ENCODE assay signal across 30 cellular contexts in genomic region chr6:151461673-151462072, GRCh38. TPM values are rescaled to one million over a fixed set of nuclear protein-coding genes. Genes with fewer than 3 reads are reported as not detected.
"Had no signal": no experiment of that assay in that cellular context is flagged by ENCODE, and none has a peak within 500 bp of the region (broad histone marks: within the 10 kb centered on the region; RNA-seq: fewer than 3 reads in every experiment).

No MANE protein-coding gene starts in this region.

- H3K27me3 Mint-ChIP-seq: activated CD4-positive, alpha-beta T cell treated with anti-CD3 and anti-CD28 coated beads, Interleukin-2, amount 10 ng/mL, durations not matched to agents 7 days and 5 days; activated CD8-positive, alpha-beta T cell treated with anti-CD3 and anti-CD28 coated beads for 36 hours; activated naive CD8-positive, alpha-beta T cell; activated T-helper 17 cell treated with anti-CD3 and anti-CD28 coated beads, Interleukin-2, amount 50 U/mL, for 72 hours; central memory CD8-positive, alpha-beta T cell; dendritic cell treated with granulocyte-macrophage colony-stimulating factor and Interleukin-4, amounts not matched to agents 40 ng/mL and 50 ng/mL, for 4 days had no signal

- H3K4me1 ChIP-seq: foreskin keratinocyte, gastrocnemius medialis had no signal

- H3K27ac ChIP-seq: brain microvascular endothelial cell, coronary artery, dorsolateral prefrontal cortex, foreskin keratinocyte, gastrocnemius medialis, VCaP had no signal

- H3K4me3 Mint-ChIP-seq: activated CD4-positive, alpha-beta T cell treated with anti-CD3 and anti-CD28 coated beads, Interleukin-2, amount 10 ng/mL, durations not matched to agents 7 days and 5 days; activated CD8-positive, alpha-beta T cell treated with anti-CD3 and anti-CD28 coated beads for 36 hours; activated naive CD8-positive, alpha-beta T cell; activated T-cell treated with anti-CD3 and anti-CD28 coated beads, Interleukin-2, amount 50 U/mL, for 4 hours; activated T-helper 17 cell treated with anti-CD3 and anti-CD28 coated beads, Interleukin-2, amount 50 U/mL, for 72 hours; central memory CD8-positive, alpha-beta T cell; dendritic cell treated with granulocyte-macrophage colony-stimulating factor and Interleukin-4, amounts not matched to agents 40 ng/mL and 50 ng/mL, for 4 days; endodermal cell; WTC11 had no signal

- H3K9me3 Mint-ChIP-seq: activated CD4-positive, alpha-beta T cell treated with anti-CD3 and anti-CD28 coated beads, Interleukin-2, amount 10 ng/mL, durations not matched to agents 7 days and 5 days; activated CD8-positive, alpha-beta T cell treated with anti-CD3 and anti-CD28 coated beads for 36 hours; activated T-cell treated with anti-CD3 and anti-CD28 coated beads, Interleukin-2, amount 50 U/mL, for 4 hours; activated T-helper 17 cell treated with anti-CD3 and anti-CD28 coated beads, Interleukin-2, amount 50 U/mL, for 72 hours; central memory CD8-positive, alpha-beta T cell; dendritic cell treated with granulocyte-macrophage colony-stimulating factor and Interleukin-4, amounts not matched to agents 40 ng/mL and 50 ng/mL, for 4 days; endodermal cell; WTC11 had no signal

- DNase-seq: activated CD4-positive, alpha-beta T cell treated with anti-CD3 and anti-CD28 coated beads for 1 hour; activated CD4-positive, alpha-beta T cell treated with anti-CD3 and anti-CD28 coated beads for 4 hours; activated CD4-positive, alpha-beta T cell treated with anti-CD3 and anti-CD28 coated beads, Interleukin-2, amount 10 ng/mL, durations not matched to agents 7 days and 5 days; activated CD4-positive, alpha-beta T cell treated with anti-CD3 and anti-CD28 coated beads, Interleukin-2, amount 50 U/mL, for 4 hours; activated CD8-positive, alpha-beta memory T cell treated with anti-CD3 and anti-CD28 coated beads for 24 hours; activated CD8-positive, alpha-beta T cell treated with anti-CD3 and anti-CD28 coated beads for 36 hours; activated effector memory CD4-positive, alpha-beta T cell treated with Interleukin-2 at 50 U/mL for 16 hours; activated gamma-delta T cell treated with Interleukin-2 at 50 U/mL for 16 hours; activated naive CD4-positive, alpha-beta T cell treated with anti-CD3 and anti-CD28 coated beads, Interleukin-2, amount 50 U/mL, for 16 hours; activated naive CD4-positive, alpha-beta T cell treated with Interleukin-2 at 50 U/mL for 16 hours; activated T-cell treated with anti-CD3 and anti-CD28 coated beads, Interleukin-2, amount 50 U/mL, for 4 hours; amniotic stem cell; anterior cingulate cortex; brain microvascular endothelial cell; dorsolateral prefrontal cortex; effector memory CD4-positive, alpha-beta T cell; endodermal cell; foreskin keratinocyte; gastrocnemius medialis; glutamatergic neuron; T-helper 1 cell; T-helper 2 cell had no signal

- H3K27me3 ChIP-seq: brain microvascular endothelial cell, dorsolateral prefrontal cortex, foreskin keratinocyte, gastrocnemius medialis had no signal

- H3K4me3 ChIP-seq: coronary artery, dorsolateral prefrontal cortex, gastrocnemius medialis had no signal

- H3K4me1 Mint-ChIP-seq: activated T-helper 17 cell treated with anti-CD3 and anti-CD28 coated beads, Interleukin-2, amount 50 U/mL, for 72 hours had no signal

- H3K27ac Mint-ChIP-seq: activated CD4-positive, alpha-beta T cell treated with anti-CD3 and anti-CD28 coated beads, Interleukin-2, amount 10 ng/mL, durations not matched to agents 7 days and 5 days; activated CD8-positive, alpha-beta T cell treated with anti-CD3 and anti-CD28 coated beads for 36 hours; activated naive CD8-positive, alpha-beta T cell; dendritic cell treated with granulocyte-macrophage colony-stimulating factor and Interleukin-4, amounts not matched to agents 40 ng/mL and 50 ng/mL, for 4 days had no signal

- H3K9me3 ChIP-seq: gastrocnemius medialis had no signal

RNA-seq across cellular contexts. Expression of gene CCDC170, which starts 32.1 kb away (rescaled TPM):
- total RNA-seq: activated CD4-positive, alpha-beta T cell treated with anti-CD3 and anti-CD28 coated beads, Interleukin-2, amount 10 ng/mL, durations not matched to agents 7 days and 5 days; activated CD8-positive, alpha-beta T cell treated with anti-CD3 and anti-CD28 coated beads for 36 hours; activated T-cell treated with anti-CD3 and anti-CD28 coated beads, Interleukin-2, amount 50 U/mL, for 4 hours; activated T-helper 17 cell treated with anti-CD3 and anti-CD28 coated beads, Interleukin-2, amount 50 U/mL, for 72 hours; bronchial epithelial cell; foreskin keratinocyte had no signal
